In genomic region chr9:71896762-71897161, GRCh38 we compare ENCODE assay signal across 18 cellular contexts. TPM values are rescaled to one million over a fixed set of nuclear protein-coding genes. Genes with fewer than 3 reads are reported as not detected.
DNase-seq lines count a peak whose midpoint lies in the region; ATAC-seq, FAIRE-seq and TF ChIP-seq lines count a peak whose summit lies in the region.
"Had no signal": no experiment of that assay in that cellular context is flagged by ENCODE, and none has a peak within 500 bp of the region (broad histone marks: within the 10 kb centered on the region; RNA-seq: fewer than 3 reads in every experiment).

No MANE protein-coding gene starts in this region.

- peak overlapping the region; percentile 23 for H3K4me3 Mint-ChIP-seq in T-helper 1 cell treated with Interleukin-12 subunit alpha and Interleukin-12 subunit beta and Interleukin-4 antibody, amounts not matched to agents 30 μg/mL and 1 μg/mL, for 36 hours
- H3K4me3 Mint-ChIP-seq in naive B cell (peak overlapping the region in 7 of 8 donors; percentile 10 to 90 (median 79)), mesothelial cell of epicardium (no peak overlapping the region)
- H3K4me3 Mint-ChIP-seq: neural crest cell had no signal

- H3K9me3 Mint-ChIP-seq in T-helper 1 cell treated with Interleukin-12 subunit alpha and Interleukin-12 subunit beta and Interleukin-4 antibody, amounts not matched to agents 30 μg/mL and 1 μg/mL, for 36 hours: no peaks in the 10 kb centered on the region
- no peaks in the 10 kb centered on the region for H3K9me3 Mint-ChIP-seq in naive B cell
- H3K9me3 Mint-ChIP-seq in mesothelial cell of epicardium: peaks cover 6% of the 10 kb centered on the region
- H3K9me3 Mint-ChIP-seq: neural crest cell had no signal

- H3K27me3 ChIP-seq in SU-DHL-6 (ENCODE audit: low read length): no peaks in the 10 kb centered on the region
- H3K27me3 ChIP-seq: heart left ventricle, uterus had no signal

- FAIRE-seq in GM18507 (lab: Jason Lieb, UNC): peak; percentile 35
- FAIRE-seq: A204.1, islet of Langerhans had no signal

- no peaks in the 10 kb centered on the region for H4K20me1 ChIP-seq in SU-DHL-6 (ENCODE audit: low read depth, low read length)

- peak overlapping the region; percentile 74 for H3K27ac Mint-ChIP-seq in T-helper 1 cell treated with Interleukin-12 subunit alpha and Interleukin-12 subunit beta and Interleukin-4 antibody, amounts not matched to agents 30 μg/mL and 1 μg/mL, for 36 hours
- H3K27ac Mint-ChIP-seq in naive B cell (peak overlapping the region in 5 of 6 donors; percentile 73 to 86 (median 79)), mesothelial cell of epicardium (no peak overlapping the region)

- H3K4me2 ChIP-seq in SU-DHL-6 (ENCODE audit: low read depth, low read length, poor library complexity, severe bottlenecking): peak overlapping the region; percentile 56

- H3K9me2 ChIP-seq in SU-DHL-6 (replicated peaks; ENCODE audit: insufficient read depth, low read length): no peaks in the 10 kb centered on the region

- no peaks in the 10 kb centered on the region for H3K27me3 Mint-ChIP-seq in T-helper 1 cell treated with Interleukin-12 subunit alpha and Interleukin-12 subunit beta and Interleukin-4 antibody, amounts not matched to agents 30 μg/mL and 1 μg/mL, for 36 hours (ENCODE audit: low read depth)
- H3K27me3 Mint-ChIP-seq in naive B cell: no peaks in the 10 kb centered on the region
- no peaks in the 10 kb centered on the region for H3K27me3 Mint-ChIP-seq in mesothelial cell of epicardium (ENCODE audit: low read depth)

- H3K4me3 ChIP-seq in SU-DHL-6 (ENCODE audit: insufficient read depth, low read length, poor library complexity, severe bottlenecking): no peak overlapping the region
- H3K4me3 ChIP-seq: heart left ventricle, uterus had no signal

- H3K79me2 ChIP-seq in SU-DHL-6 (ENCODE audit: insufficient read depth, low read length): peaks cover 68% of the 10 kb centered on the region

- TF ChIP-seq CTCF in SU-DHL-6 (IDR thresholded peaks at IDR 0.05; ENCODE audit: insufficient read depth, low read length, poor library complexity, severe bottlenecking): no peak
- no peak for TF ChIP-seq CTCF in mesothelial cell of epicardium (IDR thresholded peaks at IDR 0.05; ENCODE audit: unreplicated experiment)

- H3K27ac ChIP-seq in SU-DHL-6 (ENCODE audit: low read depth, low read length): peak overlapping the region; percentile 31; the same call in 1 of the 2 replicates
- H3K27ac ChIP-seq: KMS-11, uterus had no signal

- H3K9me3 ChIP-seq in SU-DHL-6 (ENCODE audit: insufficient read depth, low read length): no peaks in the 10 kb centered on the region
- H3K9me3 ChIP-seq: heart left ventricle, uterus had no signal

- peaks cover 9% of the 10 kb centered on the region for H3K36me3 Mint-ChIP-seq in T-helper 1 cell treated with Interleukin-12 subunit alpha and Interleukin-12 subunit beta and Interleukin-4 antibody, amounts not matched to agents 30 μg/mL and 1 μg/mL, for 36 hours (ENCODE audit: low read depth)
- H3K36me3 Mint-ChIP-seq in naive B cell (peaks cover 4 to 7% of the 10 kb centered on the region in 2 donors), mesothelial cell of epicardium (peaks cover 4% of the 10 kb centered on the region)

- no peak overlapping the region for H3K9ac ChIP-seq in SU-DHL-6 (ENCODE audit: low read length)
- H3K9ac ChIP-seq: KMS-11 had no signal

- DNase-seq in T-helper 1 cell (no peak), GM18507 (ENCODE audit: extremely low spot score, insufficient read length, low read depth) (no peak), naive B cell (no peak), mesothelial cell of epicardium (ENCODE audit: low spot score in 2 of 2, unreplicated experiment in 2 of 2) (no peak)
- no peak for DNase-seq in stimulated activated CD4-positive, alpha-beta T cell treated with anti-CD3 and anti-CD28 coated beads, Interleukin-2, amount 100 ng/mL, for 48 hours
- DNase-seq: heart left ventricle; NCI-H1694 treated with DMSO at 0.1 percent for 48 hours; NCI-H345; SHP77; stimulated activated naive CD4-positive, alpha-beta T cell treated with Interleukin-2 at 50 U/mL for 16 hours; uterus had no signal

- no peak overlapping the region for H2AFZ ChIP-seq in SU-DHL-6 (ENCODE audit: low read depth, low read length, severe bottlenecking)

- no peaks in the 10 kb centered on the region for H3K36me3 ChIP-seq in SU-DHL-6 (ENCODE audit: low read length)
- H3K36me3 ChIP-seq: heart left ventricle, uterus had no signal

- ATAC-seq in naive B cell (ENCODE audit: low read depth in 2 of 2) (peak; percentile 57 to 69), HG03039 (IDR thresholded peaks at IDR 0.05; ENCODE audit: unreplicated experiment) (no peak)
- ATAC-seq: heart left ventricle had no signal

- 0 out of 2 replicates have a peak, but pooled peaks cover 4% of the 10 kb centered on the region for H3F3A ChIP-seq in SU-DHL-6 (ENCODE audit: insufficient read depth)

- peaks cover 59% of the 10 kb centered on the region for H3K4me1 Mint-ChIP-seq in T-helper 1 cell treated with Interleukin-12 subunit alpha and Interleukin-12 subunit beta and Interleukin-4 antibody, amounts not matched to agents 30 μg/mL and 1 μg/mL, for 36 hours (ENCODE audit: low read depth)
- H3K4me1 Mint-ChIP-seq in naive B cell: peaks cover 63 to 92% (median 74%) of the 10 kb centered on the region in 3 donors
- H3K4me1 Mint-ChIP-seq in mesothelial cell of epicardium: peaks cover 31% of the 10 kb centered on the region

RNA-seq across cellular contexts. Expression of gene ABHD17B, which starts 14.2 kb away (rescaled TPM):
- polyA plus RNA-seq in naive B cell (ENCODE audit: low read depth in 6 of 6): 10 to 100 TPM; 47.4 to 83.9 (median 60.2) TPM
- 27.0 to 30.3 TPM (median 27.8 TPM) in 3 replicates for total RNA-seq in mesothelial cell of epicardium

RNA-seq across cellular contexts. Expression of gene C9orf85, which starts 14.7 kb away (rescaled TPM):
- polyA plus RNA-seq in naive B cell (ENCODE audit: low read depth in 6 of 6): 10 to 100 TPM in 4 of 6 donors, 1 to 10 TPM in 2; 2.1 to 15.7 (median 11.6) TPM
- 13.6 to 15.9 TPM (median 15.2 TPM) in 3 replicates for total RNA-seq in mesothelial cell of epicardium
